ENCODE assay signal across 17 cellular contexts in genomic region chr1:63777965-63778880, GRCh38. TPM values are rescaled to one million over a fixed set of nuclear protein-coding genes. Genes with fewer than 3 reads are reported as not detected.
"Had no signal": no experiment of that assay in that cellular context is flagged by ENCODE, and none has a peak within 500 bp of the region (broad histone marks: within the 10 kb centered on the region; RNA-seq: fewer than 3 reads in every experiment).

No MANE protein-coding gene starts in this region.

- H3K36me3 ChIP-seq: left lung, tibial nerve, vagina had no signal

- DNase-seq: activated CD4-positive, alpha-beta memory T cell treated with anti-CD3 and anti-CD28 coated beads, Interleukin-2, amount 10 ng/mL, durations not matched to agents 7 days and 5 days; activated CD4-positive, alpha-beta T cell treated with anti-CD3 and anti-CD28 coated beads for 4 hours; activated naive CD4-positive, alpha-beta T cell treated with anti-CD3 and anti-CD28 coated beads, Interleukin-2, amount 10 ng/mL, durations not matched to agents 7 days and 5 days; activated T-cell treated with anti-CD3 and anti-CD28 coated beads, Interleukin-2, amount 50 U/mL, for 24 hours; dorsolateral prefrontal cortex; erythroblast; kidney; left lung; mammary epithelial cell; mucosa of descending colon; naive thymus-derived CD8-positive, alpha-beta T cell; nucleus accumbens; posterior cingulate gyrus; stimulated activated CD4-positive, alpha-beta T cell treated with anti-CD3 and anti-CD28 coated beads, Interleukin-4, amount 100 ng/mL, for 1 hour; stimulated activated naive B cell treated with anti-CD40 and anti-IgM and Interleukin-4, amounts not matched to agents 10 μg/mL and 1 μg/mL and 100 μg/mL, for 72 hours had no signal

- H3K27me3 ChIP-seq: tibial nerve, vagina had no signal

- H3K27ac ChIP-seq: left lung, vagina had no signal

- H3K9me3 ChIP-seq: left lung, mucosa of descending colon, tibial nerve, vagina had no signal

- H3K4me3 ChIP-seq: left lung, mucosa of descending colon, tibial nerve, vagina had no signal

- FAIRE-seq: kidney had no signal

- ATAC-seq: left lung; mucosa of descending colon; naive thymus-derived CD8-positive, alpha-beta T cell; stimulated activated naive B cell treated with anti-CD40 and anti-IgM and Interleukin-4, amounts not matched to agents 10 μg/mL and 1 μg/mL and 100 μg/mL, for 72 hours had no signal

RNA-seq across cellular contexts. Expression of gene ROR1, which starts 4.4 kb away (rescaled TPM):
- polyA plus RNA-seq: naive thymus-derived CD8-positive, alpha-beta T cell had no signal
